ENCODE assay signal across 18 cellular contexts in genomic region chr6:135254471-135254870, GRCh38.
"Had no signal": no experiment of that assay in that cellular context is flagged by ENCODE, and none has a peak within 500 bp of the region (broad histone marks: within the 10 kb centered on the region; RNA-seq: fewer than 3 reads in every experiment).

No MANE protein-coding gene starts in this region.

- H3K27me3 ChIP-seq: esophagus muscularis mucosa, gastrocnemius medialis, pancreas had no signal

- H3K27ac Mint-ChIP-seq: nephron; progenitor cell of endocrine pancreas; stimulated activated naive B cell treated with anti-CD40 and anti-IgM and Interleukin-4, amounts not matched to agents 10 μg/mL and 1 μg/mL and 100 μg/mL, for 72 hours; type B pancreatic cell had no signal

- H3K36me3 Mint-ChIP-seq: stimulated activated naive B cell treated with anti-CD40 and anti-IgM and Interleukin-4, amounts not matched to agents 10 μg/mL and 1 μg/mL and 100 μg/mL, for 72 hours; type B pancreatic cell had no signal

- H3K4me1 Mint-ChIP-seq: nephron had no signal

- H3K36me3 ChIP-seq: esophagus muscularis mucosa, gastrocnemius medialis, heart right ventricle, pancreas had no signal

- H3K4me1 ChIP-seq: esophagus muscularis mucosa, gastrocnemius medialis, heart right ventricle, pancreas had no signal

- H3K27ac ChIP-seq: dorsolateral prefrontal cortex, esophagus muscularis mucosa, gastrocnemius medialis, heart right ventricle, pancreas had no signal

- ATAC-seq: gastrocnemius medialis; heart right ventricle; left lobe of liver; pancreas; right cardiac atrium; stimulated activated naive B cell treated with anti-CD40 and anti-IgM and Interleukin-4, amounts not matched to agents 10 μg/mL and 1 μg/mL and 100 μg/mL, for 72 hours had no signal

- H3K9me3 Mint-ChIP-seq: nephron; stimulated activated naive B cell treated with anti-CD40 and anti-IgM and Interleukin-4, amounts not matched to agents 10 μg/mL and 1 μg/mL and 100 μg/mL, for 72 hours; type B pancreatic cell had no signal

- H3K4me3 Mint-ChIP-seq: nephron; stimulated activated naive B cell treated with anti-CD40 and anti-IgM and Interleukin-4, amounts not matched to agents 10 μg/mL and 1 μg/mL and 100 μg/mL, for 72 hours; type B pancreatic cell had no signal

- H3K27me3 Mint-ChIP-seq: stimulated activated naive B cell treated with anti-CD40 and anti-IgM and Interleukin-4, amounts not matched to agents 10 μg/mL and 1 μg/mL and 100 μg/mL, for 72 hours had no signal

- DNase-seq: cortex of kidney; dorsolateral prefrontal cortex; effector memory CD4-positive, alpha-beta T cell; gastrocnemius medialis; heart right ventricle; hypothalamus; kidney glomerular epithelial cell; mammary epithelial cell; occipital lobe; pancreas; right cardiac atrium; stimulated activated CD4-positive, alpha-beta T cell treated with anti-CD3 and anti-CD28 coated beads, Interleukin-4, amount 100 ng/mL, for 1 hour; stimulated activated naive B cell treated with anti-CD40 and anti-IgM and Interleukin-4, amounts not matched to agents 10 μg/mL and 1 μg/mL and 100 μg/mL, for 72 hours had no signal

- H3K4me3 ChIP-seq: dorsolateral prefrontal cortex, esophagus muscularis mucosa, gastrocnemius medialis, heart right ventricle, pancreas had no signal

- H3K9me3 ChIP-seq: esophagus muscularis mucosa, gastrocnemius medialis, heart right ventricle, pancreas had no signal
